17 cellular contexts compared by ENCODE assay signal in genomic region chr20:9179867-9180266, GRCh38.
"Had no signal": no experiment of that assay in that cellular context is flagged by ENCODE, and none has a peak within 500 bp of the region (broad histone marks: within the 10 kb centered on the region; RNA-seq: fewer than 3 reads in every experiment).

No MANE protein-coding gene starts in this region.

- H3K27ac Mint-ChIP-seq: activated CD4-positive, alpha-beta T cell treated with anti-CD3 and anti-CD28 coated beads, Interleukin-2, amount 10 ng/mL, durations not matched to agents 24 days and 14 days; activated CD8-positive, alpha-beta T cell treated with anti-CD3 and anti-CD28 coated beads for 36 hours; activated naive CD4-positive, alpha-beta T cell treated with anti-CD3 and anti-CD28 coated beads for 36 hours; activated T-cell treated with anti-CD3 and anti-CD28 coated beads, Interleukin-2, amount 50 U/mL, for 24 hours; dendritic cell treated with granulocyte-macrophage colony-stimulating factor and Interleukin-4, amounts not matched to agents 40 ng/mL and 50 ng/mL, for 4 days; immature natural killer cell; natural killer cell treated with Interleukin-12 subunit alpha and Interleukin-12 subunit beta and Interleukin-15 and Interleukin-18, amount 100 ng/mL, for 72 hours had no signal

- H3K9me3 Mint-ChIP-seq: activated CD4-positive, alpha-beta T cell treated with anti-CD3 and anti-CD28 coated beads, Interleukin-2, amount 10 ng/mL, durations not matched to agents 24 days and 14 days; activated CD8-positive, alpha-beta T cell treated with anti-CD3 and anti-CD28 coated beads for 36 hours; activated T-cell treated with anti-CD3 and anti-CD28 coated beads, Interleukin-2, amount 50 U/mL, for 24 hours; dendritic cell treated with granulocyte-macrophage colony-stimulating factor and Interleukin-4, amounts not matched to agents 40 ng/mL and 50 ng/mL, for 4 days; natural killer cell treated with Interleukin-12 subunit alpha and Interleukin-12 subunit beta and Interleukin-15 and Interleukin-18, amount 100 ng/mL, for 72 hours had no signal

- H3K27me3 ChIP-seq: breast epithelium, esophagus squamous epithelium, heart right ventricle, neutrophil had no signal

- H3K4me3 ChIP-seq: breast epithelium, esophagus squamous epithelium, heart right ventricle had no signal

- ATAC-seq: activated CD8-positive, alpha-beta T cell treated with anti-CD3 and anti-CD28 coated beads for 36 hours; heart right ventricle; natural killer cell treated with Interleukin-12 subunit alpha and Interleukin-12 subunit beta and Interleukin-15 and Interleukin-18, amount 100 ng/mL, for 72 hours; sciatic nerve had no signal

- DNase-seq: activated CD4-positive, alpha-beta T cell treated with anti-CD3 and anti-CD28 coated beads, Interleukin-2, amount 10 ng/mL, durations not matched to agents 24 days and 14 days; activated CD8-positive, alpha-beta T cell treated with anti-CD3 and anti-CD28 coated beads for 36 hours; activated naive CD4-positive, alpha-beta T cell treated with anti-CD3 and anti-CD28 coated beads for 36 hours; activated T-cell treated with anti-CD3 and anti-CD28 coated beads, Interleukin-2, amount 50 U/mL, for 24 hours; aorta; effector memory CD4-positive, alpha-beta T cell; esophagus squamous epithelium; heart right ventricle; immature natural killer cell; stimulated activated naive CD4-positive, alpha-beta T cell; T-helper 1 cell; T-helper 9 cell had no signal

- H3K36me3 Mint-ChIP-seq: immature natural killer cell; natural killer cell treated with Interleukin-12 subunit alpha and Interleukin-12 subunit beta and Interleukin-15 and Interleukin-18, amount 100 ng/mL, for 72 hours had no signal

- H3K4me1 Mint-ChIP-seq: activated CD4-positive, alpha-beta T cell treated with anti-CD3 and anti-CD28 coated beads, Interleukin-2, amount 10 ng/mL, durations not matched to agents 24 days and 14 days; immature natural killer cell had no signal

- H3K4me1 ChIP-seq: breast epithelium, esophagus squamous epithelium had no signal

- H3K36me3 ChIP-seq: breast epithelium, esophagus squamous epithelium, heart right ventricle, neutrophil had no signal

- H3K4me3 Mint-ChIP-seq: activated CD4-positive, alpha-beta T cell treated with anti-CD3 and anti-CD28 coated beads, Interleukin-2, amount 10 ng/mL, durations not matched to agents 24 days and 14 days; activated CD8-positive, alpha-beta T cell treated with anti-CD3 and anti-CD28 coated beads for 36 hours; activated naive CD4-positive, alpha-beta T cell treated with anti-CD3 and anti-CD28 coated beads for 36 hours; activated T-cell treated with anti-CD3 and anti-CD28 coated beads, Interleukin-2, amount 50 U/mL, for 24 hours; dendritic cell treated with granulocyte-macrophage colony-stimulating factor and Interleukin-4, amounts not matched to agents 40 ng/mL and 50 ng/mL, for 4 days; immature natural killer cell; natural killer cell treated with Interleukin-12 subunit alpha and Interleukin-12 subunit beta and Interleukin-15 and Interleukin-18, amount 100 ng/mL, for 72 hours had no signal

- H3K27me3 Mint-ChIP-seq: activated CD4-positive, alpha-beta T cell treated with anti-CD3 and anti-CD28 coated beads, Interleukin-2, amount 10 ng/mL, durations not matched to agents 24 days and 14 days; activated CD8-positive, alpha-beta T cell treated with anti-CD3 and anti-CD28 coated beads for 36 hours; activated T-cell treated with anti-CD3 and anti-CD28 coated beads, Interleukin-2, amount 50 U/mL, for 24 hours; dendritic cell treated with granulocyte-macrophage colony-stimulating factor and Interleukin-4, amounts not matched to agents 40 ng/mL and 50 ng/mL, for 4 days; natural killer cell treated with Interleukin-12 subunit alpha and Interleukin-12 subunit beta and Interleukin-15 and Interleukin-18, amount 100 ng/mL, for 72 hours had no signal

- H3K27ac ChIP-seq: breast epithelium, esophagus squamous epithelium, heart right ventricle, neutrophil had no signal

- H3K9me3 ChIP-seq: breast epithelium, esophagus squamous epithelium, heart right ventricle, neutrophil had no signal
